Comparison of ENCODE assay signal across 8 cellular contexts in the genomic region with DNA sequence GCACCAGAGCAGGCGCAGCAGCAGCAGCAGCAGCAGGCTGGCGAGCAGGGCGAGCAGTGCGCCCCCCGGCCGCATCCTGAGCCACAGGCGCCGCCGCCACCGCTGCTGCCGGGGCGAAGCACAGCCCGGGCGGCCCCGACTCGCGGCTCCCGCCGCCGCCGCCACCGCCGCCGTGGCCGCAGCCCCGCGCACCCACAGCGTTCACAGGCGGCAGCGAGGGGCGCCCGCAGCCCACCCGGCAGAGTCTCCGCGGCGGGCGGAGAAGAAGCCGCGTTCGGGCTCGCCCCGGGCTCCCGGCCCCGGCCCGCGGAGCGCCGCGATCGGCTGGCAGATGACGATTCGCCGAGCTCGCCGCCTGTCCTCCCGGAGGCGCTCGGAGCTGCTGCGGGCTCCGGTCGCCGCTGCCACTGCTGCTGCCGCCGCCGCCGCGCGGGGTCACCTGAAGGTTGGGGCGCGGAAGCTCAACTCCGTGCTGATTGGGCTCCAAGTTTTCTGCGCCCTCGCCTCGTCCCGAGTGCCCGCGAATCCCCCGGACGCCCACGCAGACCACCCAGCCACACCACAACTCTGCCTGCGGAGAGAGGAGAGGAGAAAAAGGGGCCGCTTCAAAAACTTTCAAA. TPM values are rescaled to one million over a fixed set of nuclear protein-coding genes. Genes with fewer than 3 reads are reported as not detected.
DNase-seq lines count a peak whose midpoint lies in the region; ATAC-seq and TF ChIP-seq lines count a peak whose summit lies in the region.

A gene with protein sequence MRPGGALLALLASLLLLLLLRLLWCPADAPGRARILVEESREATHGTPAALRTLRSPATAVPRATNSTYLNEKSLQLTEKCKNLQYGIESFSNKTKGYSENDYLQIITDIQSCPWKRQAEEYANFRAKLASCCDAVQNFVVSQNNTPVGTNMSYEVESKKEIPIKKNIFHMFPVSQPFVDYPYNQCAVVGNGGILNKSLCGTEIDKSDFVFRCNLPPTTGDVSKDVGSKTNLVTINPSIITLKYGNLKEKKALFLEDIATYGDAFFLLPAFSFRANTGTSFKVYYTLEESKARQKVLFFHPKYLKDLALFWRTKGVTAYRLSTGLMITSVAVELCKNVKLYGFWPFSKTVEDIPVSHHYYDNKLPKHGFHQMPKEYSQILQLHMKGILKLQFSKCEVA (minus strand): TSS at position 415 of the 620 bp plus-strand sequence. CDS start 340 bp downstream, at position 75.

- peak within 1 kb of the TSS; percentile 70 for H3K4me3 Mint-ChIP-seq in chondrocyte (ENCODE audit: unreplicated experiment)

- H3K36me3 ChIP-seq in WERI-Rb-1 (no peaks in the 10 kb centered on the region), liver (ENCODE audit: control insufficient read depth in 4 of 4, insufficient read depth in 3 of 4, low read depth in 1 of 4, low read length in 3 of 4) (no peaks in the 10 kb centered on the region)

- peak in 2 of 3 experiments; percentile 56 to 68 for DNase-seq in NCI-H1417 (lab: John Stamatoyannopoulos, UW)
- DNase-seq in NCI-H1417 treated with DMSO at 0.1 percent for 48 hours (lab: John Stamatoyannopoulos, UW): no peak
- DNase-seq in WERI-Rb-1: peak; percentile 25
- no peak for DNase-seq in chondrocyte (ENCODE audit: low spot score)
- peak; percentile 7 for DNase-seq in stimulated activated CD8-positive, alpha-beta memory T cell treated with anti-CD3 and anti-CD28 coated beads, Interleukin-12 subunit alpha, Interleukin-12 subunit beta, amount 100 ng/mL, for 1 hour (ENCODE audit: low read depth)
- no peak for DNase-seq in OCI-M2 (lab: John Stamatoyannopoulos, UW; ENCODE audit: unreplicated experiment)

- peaks cover 9% of the 10 kb centered on the region for H3K36me3 Mint-ChIP-seq in chondrocyte (ENCODE audit: low read depth)

- H3K4me1 Mint-ChIP-seq in chondrocyte (ENCODE audit: low read depth): peaks cover 14% of the 10 kb centered on the region

- peak within 1 kb of the TSS; percentile 41 for H3K4me3 ChIP-seq in WERI-Rb-1 (ENCODE audit: low read depth, low read length)
- H3K4me3 ChIP-seq in liver (ENCODE audit: low read depth in 1 of 3, low read length in 3 of 3): peak within 1 kb of the TSS; percentile 20 to 57 (median 24)

- H3K27ac ChIP-seq in WERI-Rb-1 (no peak within 1 kb of the TSS), liver (ENCODE audit: low read depth in 1 of 2, low read length in 2 of 2) (no peak within 1 kb of the TSS)

- TF ChIP-seq CTCF in WERI-Rb-1 (IDR thresholded peaks at IDR 0.05; ENCODE audit: low read depth, low read length) (no peak), chondrocyte (IDR thresholded peaks at IDR 0.05) (peak; percentile 35), liver (IDR thresholded peaks at IDR 0.05; ENCODE audit: low read depth, low read length, missing input control) (no peak)

- peaks cover 9% of the 10 kb centered on the region for H3K27me3 Mint-ChIP-seq in chondrocyte (ENCODE audit: low read depth)

- WGBS in liver: 2% methylated on average over 82 of the region's 82 CpGs

- TF ChIP-seq RAD21 in liver (IDR thresholded peaks at IDR 0.05): no peak

- peaks cover 5% of the 10 kb centered on the region for H3K27me3 ChIP-seq in WERI-Rb-1 (ENCODE audit: insufficient read depth, low read depth, severe bottlenecking)
- H3K27me3 ChIP-seq in liver (ENCODE audit: control insufficient read depth in 4 of 4, insufficient read depth in 4 of 4, low read length in 3 of 4): peaks cover 0 to 11% (median 6%) of the 10 kb centered on the region in 4 donors

- H3K27ac Mint-ChIP-seq in chondrocyte (ENCODE audit: unreplicated experiment): no peak within 1 kb of the TSS

- H3K9ac ChIP-seq in liver (ENCODE audit: low read depth in 1 of 2, low read length in 2 of 2): no peak within 1 kb of the TSS

- H3K4me1 ChIP-seq in liver (ENCODE audit: control insufficient read depth in 4 of 4, insufficient read depth in 4 of 4, low read length in 3 of 4): peaks cover 5 to 13% (median 9%) of the 10 kb centered on the region in 4 donors

- peak; percentile 59 for ATAC-seq in HG03159 (IDR thresholded peaks at IDR 0.05; ENCODE audit: unreplicated experiment)

- peaks cover 9% of the 10 kb centered on the region for H3K9me3 Mint-ChIP-seq in chondrocyte (ENCODE audit: low read depth)

- H3K9me3 ChIP-seq in WERI-Rb-1 (ENCODE audit: severe bottlenecking) (no peaks in the 10 kb centered on the region), liver (ENCODE audit: control insufficient read depth in 4 of 4, low read length in 3 of 4) (peaks cover 0 to 3% (median under 1%) of the 10 kb centered on the region in 4 donors)

TF ChIP-seq in liver, 16 proteins besides CTCF, POLR2A, EP300 and RAD21:
- no peak for TF ChIP-seq FOXA2 (IDR thresholded peaks at IDR 0.05)
- TF ChIP-seq RXRA (IDR thresholded peaks at IDR 0.05): no peak
- no peak for TF ChIP-seq HNF4G (IDR thresholded peaks at IDR 0.05)
- no peak for TF ChIP-seq NR2F2 (IDR thresholded peaks at IDR 0.05)

RNA-seq across cellular contexts. Expression of the gene that starts here (rescaled TPM):
- 0.24 TPM in 1 of 3 replicates, not detected in the others for total RNA-seq in chondrocyte
- total RNA-seq in liver: 1 to 10 TPM; 1.5 to 5.8 TPM
- polyA plus RNA-seq in liver: under 1 TPM; 0.53 to 0.54 TPM

Comparison
In these comparisons a context has a peak if more than half of its experiments do, and no peak if none do; other contexts are left out.
1. DNase-seq: peak in NCI-H1417 (2 of 3), WERI-Rb-1 (single experiment) and stimulated activated CD8-positive, alpha-beta memory T cell treated with anti-CD3 and anti-CD28 coated beads, Interleukin-12 subunit alpha, Interleukin-12 subunit beta, amount 100 ng/mL, for 1 hour (single experiment); none in NCI-H1417 treated with DMSO at 0.1 percent for 48 hours (single experiment), chondrocyte (single experiment) and OCI-M2 (single experiment).